Comparison of ENCODE assay signal across 16 cellular contexts in the genomic region with DNA sequence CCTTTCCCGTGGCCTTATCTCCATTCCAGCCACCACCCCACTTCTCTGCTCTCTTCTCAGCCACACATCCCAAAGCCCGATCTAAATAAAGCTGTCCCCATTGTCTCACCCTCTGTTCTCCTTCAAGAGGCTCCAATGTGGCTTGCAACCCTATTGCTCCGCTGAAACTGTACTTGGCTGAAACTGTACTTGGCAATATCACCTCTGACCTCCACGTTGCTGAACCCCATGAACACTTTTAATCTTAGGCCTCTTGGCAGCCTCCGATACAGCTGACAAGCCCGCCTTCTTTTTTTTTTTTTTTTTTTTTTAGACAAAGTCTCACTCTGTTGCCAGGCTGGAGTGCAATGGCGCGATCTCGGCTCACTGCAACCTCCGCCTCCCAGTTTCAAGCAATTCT. TPM values are rescaled to one million over a fixed set of nuclear protein-coding genes. Genes with fewer than 3 reads are reported as not detected.
DNase-seq lines count a peak whose midpoint lies in the region; ATAC-seq and TF ChIP-seq lines count a peak whose summit lies in the region.
"Had no signal": no experiment of that assay in that cellular context is flagged by ENCODE, and none has a peak within 500 bp of the region (broad histone marks: within the 10 kb centered on the region; RNA-seq: fewer than 3 reads in every experiment).

No MANE protein-coding gene starts in this region.

- H3K27me3 ChIP-seq in SK-N-SH (ENCODE audit: insufficient read depth) (no peaks in the 10 kb centered on the region), testis (no peaks in the 10 kb centered on the region)

- H3K9ac ChIP-seq in SK-N-SH: no peak overlapping the region

- 93% methylated on average over 10 of the region's 10 CpGs for WGBS in SK-N-SH (ENCODE audit: low lambda C conversion rate)
- WGBS in testis, 2 donors: 72 to 74% methylated on average over 10 of the region's 10 CpGs

- H3K27ac ChIP-seq in SK-N-SH (ENCODE audit: low read depth in 2 of 2, low read length in 1 of 2) (no peak overlapping the region), testis (no peak overlapping the region)
- H3K27ac ChIP-seq: 22Rv1 had no signal

- TF ChIP-seq CTCF in SK-N-SH (IDR thresholded peaks at IDR 0.05) (no peak), nephron (IDR thresholded peaks at IDR 0.05; ENCODE audit: unreplicated experiment in 3 of 3) (no peak), testis (IDR thresholded peaks at IDR 0.05) (no peak)

- DNase-seq in SK-N-SH: peak; percentile 34
- no peak for DNase-seq in stimulated activated naive CD8-positive, alpha-beta T cell treated with anti-CD3 and anti-CD28 coated beads, Interleukin-15, amount 100 ng/mL, for 72 hours
- no peak for DNase-seq in HuH-7 (ENCODE audit: low spot score)
- no peak for DNase-seq in testis
- DNase-seq: CD8-positive, alpha-beta T cell; IMR-90; Kasumi-1; NCI-H1417; NCI-H1930; NCI-H2171 treated with DMSO at 0.1 percent for 48 hours; NCI-H82 had no signal

- H3K9me3 ChIP-seq in SK-N-SH (no peaks in the 10 kb centered on the region), testis (no peaks in the 10 kb centered on the region)

- no peak overlapping the region for H2AFZ ChIP-seq in SK-N-SH (ENCODE audit: low read depth)

- no peaks in the 10 kb centered on the region for H3K9me2 ChIP-seq in SK-N-SH

- peaks cover 46% of the 10 kb centered on the region for H3K79me2 ChIP-seq in SK-N-SH (ENCODE audit: insufficient read depth)

- H3K36me3 ChIP-seq in SK-N-SH (replicated peaks in 1 of 2; ENCODE audit: control insufficient read depth in 1 of 2, insufficient read depth in 2 of 2, low read length in 1 of 2) (peaks cover 37 to 61% of the 10 kb centered on the region in 2 experiments), testis (ENCODE audit: low read depth, missing control alignments) (no peaks in the 10 kb centered on the region)

- peaks cover 80% of the 10 kb centered on the region for H3K36me3 Mint-ChIP-seq in stimulated activated naive CD8-positive, alpha-beta T cell treated with anti-CD3 and anti-CD28 coated beads, Interleukin-15, Interleukin-2, amounts not matched to agents 100 ng/mL and 50 ng/mL, for 24 hours (ENCODE audit: low read depth)
- peaks cover 75% of the 10 kb centered on the region for H3K36me3 Mint-ChIP-seq in nephron (ENCODE audit: low read depth)

- peak overlapping the region; percentile 22 for H3K27ac Mint-ChIP-seq in stimulated activated naive CD8-positive, alpha-beta T cell treated with anti-CD3 and anti-CD28 coated beads, Interleukin-15, Interleukin-2, amounts not matched to agents 100 ng/mL and 50 ng/mL, for 24 hours
- peak overlapping the region in 1 of 2 donors; percentile 80 for H3K27ac Mint-ChIP-seq in stimulated activated naive CD8-positive, alpha-beta T cell treated with anti-CD3 and anti-CD28 coated beads, Interleukin-15, amount 100 ng/mL, for 72 hours
- H3K27ac Mint-ChIP-seq in nephron: peak overlapping the region in 2 of 3 experiments; percentile 3 to 69

- TF ChIP-seq EP300 in SK-N-SH (IDR thresholded peaks at IDR 0.05; ENCODE audit: borderline replicate concordance in 1 of 2, low read depth in 1 of 2, low read length in 1 of 2): no peak

- peaks cover 0 to 23% of the 10 kb centered on the region in 2 experiments; a peak in 3 of 4 replicates for H3K4me1 ChIP-seq in SK-N-SH (ENCODE audit: control insufficient read depth in 1 of 2, insufficient read depth in 2 of 2, low read depth in 1 of 2, low read length in 1 of 2)
- H3K4me1 ChIP-seq in testis: no peaks in the 10 kb centered on the region

- no peaks in the 10 kb centered on the region for H3F3A ChIP-seq in SK-N-SH (replicated peaks; ENCODE audit: insufficient read depth)

- H3K9me3 Mint-ChIP-seq in stimulated activated naive CD8-positive, alpha-beta T cell treated with anti-CD3 and anti-CD28 coated beads, Interleukin-15, Interleukin-2, amounts not matched to agents 100 ng/mL and 50 ng/mL, for 24 hours: no peaks in the 10 kb centered on the region
- H3K9me3 Mint-ChIP-seq in stimulated activated naive CD8-positive, alpha-beta T cell treated with anti-CD3 and anti-CD28 coated beads, Interleukin-15, amount 100 ng/mL, for 72 hours: no peaks in the 10 kb centered on the region
- no peaks in the 10 kb centered on the region for H3K9me3 Mint-ChIP-seq in nephron
- H3K9me3 Mint-ChIP-seq: CD8-positive, alpha-beta T cell had no signal

- CTCF ChIA-PET in SK-N-SH (lab: Yijun Ruan, JAX): interaction anchor here (1.2 to 1.5 kb wide), 3 partner anchors 28 to 357 kb away, joined by 3 to 4 read pairs (median 4); no protein-coding TSS in a partner anchor

- no peak for TF ChIP-seq POLR2A in testis (IDR thresholded peaks at IDR 0.05)

- POLR2A ChIA-PET in SK-N-SH (lab: Yijun Ruan, JAX): interaction anchor here (1.7 kb wide), 1 partner anchor 12 kb away, joined by 12 read pairs; a partner anchor contains a TSS

- no peak overlapping the region for H3K4me2 ChIP-seq in SK-N-SH

- ATAC-seq in SK-N-SH treated with all-trans-retinoic acid at 6 μM for 48 hours (no peak), GM21423 (IDR thresholded peaks at IDR 0.05; ENCODE audit: unreplicated experiment) (no peak)
- ATAC-seq in stimulated activated naive CD8-positive, alpha-beta T cell treated with anti-CD3 and anti-CD28 coated beads, Interleukin-15, amount 100 ng/mL, for 72 hours: no peak
- ATAC-seq: CD8-positive, alpha-beta T cell had no signal

- peaks cover 9% of the 10 kb centered on the region for H3K4me1 Mint-ChIP-seq in stimulated activated naive CD8-positive, alpha-beta T cell treated with anti-CD3 and anti-CD28 coated beads, Interleukin-15, Interleukin-2, amounts not matched to agents 100 ng/mL and 50 ng/mL, for 24 hours (ENCODE audit: low read depth)
- peaks cover 31% of the 10 kb centered on the region for H3K4me1 Mint-ChIP-seq in stimulated activated naive CD8-positive, alpha-beta T cell treated with anti-CD3 and anti-CD28 coated beads, Interleukin-15, amount 100 ng/mL, for 72 hours
- peaks cover 9% of the 10 kb centered on the region for H3K4me1 Mint-ChIP-seq in nephron

- no peak overlapping the region for H3K4me3 Mint-ChIP-seq in stimulated activated naive CD8-positive, alpha-beta T cell treated with anti-CD3 and anti-CD28 coated beads, Interleukin-15, Interleukin-2, amounts not matched to agents 100 ng/mL and 50 ng/mL, for 24 hours
- no peak overlapping the region for H3K4me3 Mint-ChIP-seq in stimulated activated naive CD8-positive, alpha-beta T cell treated with anti-CD3 and anti-CD28 coated beads, Interleukin-15, amount 100 ng/mL, for 72 hours
- peak overlapping the region in 1 of 3 experiments; percentile 5 for H3K4me3 Mint-ChIP-seq in nephron
- H3K4me3 Mint-ChIP-seq: CD8-positive, alpha-beta T cell had no signal

- TF ChIP-seq RAD21 in SK-N-SH (IDR thresholded peaks at IDR 0.05; ENCODE audit: low read length): no peak

- H4K20me1 ChIP-seq in SK-N-SH (ENCODE audit: insufficient read depth): no peaks in the 10 kb centered on the region

- H3K4me3 ChIP-seq in SK-N-SH (ENCODE audit: low read depth in 2 of 2, low read length in 1 of 2): no peak overlapping the region
- H3K4me3 ChIP-seq in testis: no peak overlapping the region

- intact Hi-C loops in testis (cut with DNase I; ENCODE audit: low total_unique reads): no loop called here

- no peaks in the 10 kb centered on the region for H3K27me3 Mint-ChIP-seq in stimulated activated naive CD8-positive, alpha-beta T cell treated with anti-CD3 and anti-CD28 coated beads, Interleukin-15, Interleukin-2, amounts not matched to agents 100 ng/mL and 50 ng/mL, for 24 hours
- no peaks in the 10 kb centered on the region for H3K27me3 Mint-ChIP-seq in stimulated activated naive CD8-positive, alpha-beta T cell treated with anti-CD3 and anti-CD28 coated beads, Interleukin-15, amount 100 ng/mL, for 72 hours
- peaks cover 4% of the 10 kb centered on the region for H3K27me3 Mint-ChIP-seq in nephron (ENCODE audit: low read depth)

TF ChIP-seq in SK-N-SH, 30 proteins besides CTCF, POLR2A, EP300 and RAD21:
- TF ChIP-seq, protein P1, sequence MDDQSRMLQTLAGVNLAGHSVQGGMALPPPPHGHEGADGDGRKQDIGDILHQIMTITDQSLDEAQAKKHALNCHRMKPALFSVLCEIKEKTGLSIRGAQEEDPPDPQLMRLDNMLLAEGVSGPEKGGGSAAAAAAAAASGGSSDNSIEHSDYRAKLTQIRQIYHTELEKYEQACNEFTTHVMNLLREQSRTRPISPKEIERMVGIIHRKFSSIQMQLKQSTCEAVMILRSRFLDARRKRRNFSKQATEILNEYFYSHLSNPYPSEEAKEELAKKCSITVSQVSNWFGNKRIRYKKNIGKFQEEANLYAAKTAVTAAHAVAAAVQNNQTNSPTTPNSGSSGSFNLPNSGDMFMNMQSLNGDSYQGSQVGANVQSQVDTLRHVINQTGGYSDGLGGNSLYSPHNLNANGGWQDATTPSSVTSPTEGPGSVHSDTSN (IDR thresholded peaks at IDR 0.05): no peak
- TF ChIP-seq ELF1 (IDR thresholded peaks at IDR 0.05) (no peak), RXRA (IDR thresholded peaks at IDR 0.05; ENCODE audit: borderline replicate concordance, low read depth) (no peak)

TF ChIP-seq in SK-N-SH treated with all-trans-retinoic acid at 6 μM for 48 hours, 23 proteins besides CTCF, POLR2A, EP300 and RAD21:
- TF ChIP-seq PPARA (CRISPR knock-in tag; IDR thresholded peaks at IDR 0.05; ENCODE audit: borderline replicate concordance) (no peak), BACH2 (CRISPR knock-in tag; IDR thresholded peaks at IDR 0.05; ENCODE audit: borderline replicate concordance) (no peak), OSR1 (CRISPR knock-in tag; IDR thresholded peaks at IDR 0.05) (no peak), SNAI2 (CRISPR knock-in tag; IDR thresholded peaks at IDR 0.05) (no peak), ZNF8 (CRISPR knock-in tag; IDR thresholded peaks at IDR 0.05) (no peak)

RNA-seq across cellular contexts. Expression of a gene that starts 12.1 kb away (rescaled TPM):
- polyA plus RNA-seq in SK-N-SH (2012; rRNA removed) (123 and 145 TPM in 2 replicates), testis (ENCODE audit: insufficient read depth, low read depth, low replicate concordance) (56.5 TPM)
- 144 and 145 TPM in 2 replicates for polyA plus RNA-seq in SK-N-SH (2012; cell fraction: cytosol; rRNA removed)
- 170 and 193 TPM in 2 replicates for polyA plus RNA-seq in SK-N-SH (2012; cell fraction: nucleus; rRNA removed)
- 10 to 100 TPM; 41.8 to 45.6 TPM for total RNA-seq in testis
